Comparison of ENCODE assay signal across 13 cellular contexts in the genomic region with DNA sequence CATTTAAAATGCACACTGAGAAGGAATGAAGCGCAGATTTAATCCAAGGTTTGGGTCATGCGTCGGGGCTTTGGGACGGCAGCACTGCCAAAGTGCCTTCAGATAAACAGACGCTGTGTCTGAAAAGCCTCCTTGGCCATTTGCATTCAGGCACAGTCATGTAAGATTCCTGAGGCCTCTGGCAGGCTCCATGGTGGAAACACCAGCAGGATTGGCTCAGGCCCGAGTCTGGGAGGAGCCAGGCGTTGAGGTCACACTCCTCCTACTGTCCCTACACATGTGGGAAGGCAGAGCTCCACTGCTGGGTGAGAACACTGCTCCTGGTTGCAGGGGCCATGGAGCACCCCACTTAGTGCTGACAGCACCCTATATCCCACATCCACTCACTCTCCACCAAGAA.
DNase-seq lines count a peak whose midpoint lies in the region; ATAC-seq and TF ChIP-seq lines count a peak whose summit lies in the region.
"Had no signal": no experiment of that assay in that cellular context is flagged by ENCODE, and none has a peak within 500 bp of the region (broad histone marks: within the 10 kb centered on the region; RNA-seq: fewer than 3 reads in every experiment).

No MANE protein-coding gene starts in this region.

- DNase-seq in AG08395 (ENCODE audit: low spot score) = peak; percentile 51
- DNase-seq in left ventricle myocardium superior = peak; percentile 90
- peak; percentile 23 for DNase-seq in occipital lobe (lab: John Stamatoyannopoulos, UW)
- DNase-seq in SHP77 treated with DMSO at 0.1 percent for 48 hours (lab: John Stamatoyannopoulos, UW) = no peak
- DNase-seq in spleen = no peak
- DNase-seq in UCSD-AML1 (lab: John Stamatoyannopoulos, UW; ENCODE audit: unreplicated experiment) = no peak
- DNase-seq: activated CD4-positive, alpha-beta T cell treated with anti-CD3 and anti-CD28 coated beads for 4 hours; activated naive CD8-positive, alpha-beta T cell treated with anti-CD3 and anti-CD28 coated beads, Interleukin-2, amount 10 ng/mL, durations not matched to agents 7 days and 5 days; foreskin keratinocyte; NCI-H1092 had no signal

- TF ChIP-seq POLR2A in spleen (IDR thresholded peaks at IDR 0.05) = no peak

- no peaks in the 10 kb centered on the region for H3K9me3 ChIP-seq in spleen
- H3K9me3 ChIP-seq: neutrophil had no signal

- H3K27ac ChIP-seq in angular gyrus (ENCODE audit: low read depth, low read length) (peak overlapping the region; percentile 2), spleen (no peak overlapping the region)
- H3K27ac ChIP-seq: foreskin keratinocyte, neutrophil had no signal

- H3K36me3 ChIP-seq in spleen = no peaks in the 10 kb centered on the region
- H3K36me3 ChIP-seq: neutrophil had no signal

- no peaks in the 10 kb centered on the region for H3K27me3 ChIP-seq in spleen (replicated peaks in 1 of 7)
- H3K27me3 ChIP-seq: neutrophil had no signal

- H3K4me1 ChIP-seq in spleen = peaks cover 0 to 17% (median 0%) of the 10 kb centered on the region in 6 donors

- TF ChIP-seq CTCF in spleen (IDR thresholded peaks at IDR 0.05 in 8 of 11, conservative IDR thresholded peaks at IDR 0.05 in 3 of 11) = no peak

- ATAC-seq in left ventricle myocardium superior = peak; percentile 96
- no peak for ATAC-seq in GM19328 (IDR thresholded peaks at IDR 0.05; ENCODE audit: unreplicated experiment)

- 72 to 82% (median 82%) methylated on average over 6 to 7 of the region's 7 CpGs for WGBS in spleen, 5 donors

- intact Hi-C loops in left ventricle myocardium superior (cut with micrococcal nuclease) = no loop called here
- intact Hi-C loops in spleen (cut with DNase I; ENCODE audit: low total_unique reads) = no loop called here

- H3K4me3 ChIP-seq in spleen = no peak overlapping the region

Comparison
In these comparisons a context has a peak if more than half of its experiments do, and no peak if none do; other contexts are left out.
1. DNase-seq: peak in AG08395 (single experiment), left ventricle myocardium superior (single experiment) and occipital lobe (single experiment); none in SHP77 treated with DMSO at 0.1 percent for 48 hours (single experiment), spleen (single experiment) and UCSD-AML1 (single experiment).